15 cellular contexts compared by ENCODE assay signal in the genomic region with DNA sequence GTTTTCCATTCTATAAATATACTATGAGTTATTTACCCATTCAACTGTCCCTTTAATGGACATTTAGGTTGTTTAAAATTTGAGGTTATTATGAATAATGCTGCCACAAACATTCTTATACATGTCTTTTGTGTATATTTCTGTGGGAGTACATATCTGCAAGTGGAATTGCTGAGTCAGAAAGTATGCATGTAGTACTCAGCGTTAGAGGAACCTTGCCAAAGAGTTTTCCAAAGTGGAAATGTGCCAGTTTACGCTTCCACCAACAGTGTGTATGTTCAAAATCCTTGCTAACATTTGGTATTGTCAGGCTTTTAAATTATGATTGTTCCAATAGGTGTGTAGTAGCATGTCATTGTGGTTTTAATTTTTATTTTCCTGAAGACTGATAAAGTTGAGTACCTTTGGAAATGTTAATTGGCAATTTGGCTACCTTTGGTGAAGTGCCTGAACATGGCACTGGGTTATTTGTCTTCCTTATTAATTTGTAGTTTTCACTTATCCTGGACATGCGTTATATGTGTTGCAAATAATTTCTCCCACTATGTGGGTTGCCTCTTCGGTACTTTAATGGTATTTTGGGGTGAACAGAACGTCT.
DNase-seq lines count a peak whose midpoint lies in the region; ATAC-seq, FAIRE-seq and TF ChIP-seq lines count a peak whose summit lies in the region.
"Had no signal": no experiment of that assay in that cellular context is flagged by ENCODE, and none has a peak within 500 bp of the region (broad histone marks: within the 10 kb centered on the region; RNA-seq: fewer than 3 reads in every experiment).

No MANE protein-coding gene starts in this region.

- peaks cover 0 to 7% of the 10 kb centered on the region in 2 donors for H3K4me1 ChIP-seq in left lung

- no peaks in the 10 kb centered on the region for H3K36me3 Mint-ChIP-seq in type B pancreatic cell
- H3K36me3 Mint-ChIP-seq: mesothelial cell of epicardium had no signal

- H3K9me3 Mint-ChIP-seq in type B pancreatic cell, result no peaks in the 10 kb centered on the region
- H3K9me3 Mint-ChIP-seq: activated naive CD4-positive, alpha-beta T cell treated with anti-CD3 and anti-CD28 coated beads, Interleukin-2, amount 50 U/mL, for 24 hours had no signal

- no peak overlapping the region for H3K4me3 Mint-ChIP-seq in type B pancreatic cell
- H3K4me3 Mint-ChIP-seq: activated CD4-positive, alpha-beta T cell treated with anti-CD3 and anti-CD28 coated beads, Interleukin-2, amount 10 ng/mL, durations not matched to agents 24 days and 14 days; activated naive CD4-positive, alpha-beta T cell treated with anti-CD3 and anti-CD28 coated beads, Interleukin-2, amount 50 U/mL, for 24 hours; CD8-positive, alpha-beta memory T cell; mesothelial cell of epicardium had no signal

- H3K36me3 ChIP-seq in bronchial epithelial cell (ENCODE audit: control insufficient read depth, insufficient read depth, low read length), result no peaks in the 10 kb centered on the region
- no peaks in the 10 kb centered on the region for H3K36me3 ChIP-seq in left lung

- H3K27ac ChIP-seq in left lung, result no peak overlapping the region
- H3K27ac ChIP-seq: dorsolateral prefrontal cortex had no signal

- TF ChIP-seq CTCF in AG10803 (conservative IDR thresholded peaks at IDR 0.05; ENCODE audit: low read length) (no peak), bronchial epithelial cell (IDR thresholded peaks at IDR 0.05; ENCODE audit: insufficient read depth, low read length, severe bottlenecking) (no peak), left lung (IDR thresholded peaks at IDR 0.05) (no peak), type B pancreatic cell (conservative IDR thresholded peaks at IDR 0.05) (no peak)

- FAIRE-seq in bronchial epithelial cell (lab: Jason Lieb, UNC), result no peak

- H3K27me3 ChIP-seq in bronchial epithelial cell (ENCODE audit: control insufficient read depth, insufficient read depth, low read length) (no peaks in the 10 kb centered on the region), left lung (no peaks in the 10 kb centered on the region)
- H3K27me3 ChIP-seq: dorsolateral prefrontal cortex had no signal

- no peaks in the 10 kb centered on the region for H3K9me3 ChIP-seq in left lung

- no peak overlapping the region for H3K4me3 ChIP-seq in AG10803 (ENCODE audit: low read length)
- H3K4me3 ChIP-seq in bronchial epithelial cell (ENCODE audit: low read depth, low read length), result no peak overlapping the region
- no peak overlapping the region for H3K4me3 ChIP-seq in left lung
- H3K4me3 ChIP-seq: dorsolateral prefrontal cortex had no signal

- intact Hi-C loops in left lung (cut with DNase I), result no loop called here

- peak; percentile 70 for ATAC-seq in left lung
- no peak for ATAC-seq in GM19463 (IDR thresholded peaks at IDR 0.05; ENCODE audit: unreplicated experiment)
- no peak for ATAC-seq in HG03045 (IDR thresholded peaks at IDR 0.05; ENCODE audit: unreplicated experiment)
- no peak for ATAC-seq in GM18502 (IDR thresholded peaks at IDR 0.05; ENCODE audit: poor library complexity, unreplicated experiment)

- peaks cover 4% of the 10 kb centered on the region for H3K4me1 Mint-ChIP-seq in type B pancreatic cell (ENCODE audit: unreplicated experiment)
- H3K4me1 Mint-ChIP-seq: mesothelial cell of epicardium had no signal

- H3K27me3 Mint-ChIP-seq in type B pancreatic cell, result peaks cover 6% of the 10 kb centered on the region
- H3K27me3 Mint-ChIP-seq: activated CD4-positive, alpha-beta T cell treated with anti-CD3 and anti-CD28 coated beads, Interleukin-2, amount 10 ng/mL, durations not matched to agents 24 days and 14 days; activated naive CD4-positive, alpha-beta T cell treated with anti-CD3 and anti-CD28 coated beads, Interleukin-2, amount 50 U/mL, for 24 hours had no signal

- no peak overlapping the region for H3K27ac Mint-ChIP-seq in type B pancreatic cell
- H3K27ac Mint-ChIP-seq: activated CD4-positive, alpha-beta T cell treated with anti-CD3 and anti-CD28 coated beads, Interleukin-2, amount 10 ng/mL, durations not matched to agents 24 days and 14 days; activated naive CD4-positive, alpha-beta T cell treated with anti-CD3 and anti-CD28 coated beads, Interleukin-2, amount 50 U/mL, for 24 hours; CD8-positive, alpha-beta memory T cell; mesothelial cell of epicardium had no signal

- DNase-seq in AG10803 (ENCODE audit: low read depth), result peak; percentile 71
- DNase-seq in LHCN-M2 (ENCODE audit: low read depth), result peak; percentile 71
- DNase-seq in bronchial epithelial cell (ENCODE audit: low read depth), result peak; percentile 84
- no peak for DNase-seq in left lung
- no peak for DNase-seq in type B pancreatic cell (ENCODE audit: extremely low spot score, unreplicated experiment)
- DNase-seq: activated CD4-positive, alpha-beta T cell treated with anti-CD3 and anti-CD28 coated beads, Interleukin-2, amount 10 ng/mL, durations not matched to agents 24 days and 14 days; CD8-positive, alpha-beta memory T cell; dorsolateral prefrontal cortex; NCI-H1694 treated with DMSO at 0.1 percent for 48 hours; posterior cingulate gyrus had no signal

Comparison
In these comparisons a context has a peak if more than half of its experiments do, and no peak if none do; other contexts are left out.
1. DNase-seq: peak in AG10803 (single experiment), LHCN-M2 (single experiment) and bronchial epithelial cell (single experiment); none in left lung (0 of 2) and type B pancreatic cell (single experiment).